In the genomic region with DNA sequence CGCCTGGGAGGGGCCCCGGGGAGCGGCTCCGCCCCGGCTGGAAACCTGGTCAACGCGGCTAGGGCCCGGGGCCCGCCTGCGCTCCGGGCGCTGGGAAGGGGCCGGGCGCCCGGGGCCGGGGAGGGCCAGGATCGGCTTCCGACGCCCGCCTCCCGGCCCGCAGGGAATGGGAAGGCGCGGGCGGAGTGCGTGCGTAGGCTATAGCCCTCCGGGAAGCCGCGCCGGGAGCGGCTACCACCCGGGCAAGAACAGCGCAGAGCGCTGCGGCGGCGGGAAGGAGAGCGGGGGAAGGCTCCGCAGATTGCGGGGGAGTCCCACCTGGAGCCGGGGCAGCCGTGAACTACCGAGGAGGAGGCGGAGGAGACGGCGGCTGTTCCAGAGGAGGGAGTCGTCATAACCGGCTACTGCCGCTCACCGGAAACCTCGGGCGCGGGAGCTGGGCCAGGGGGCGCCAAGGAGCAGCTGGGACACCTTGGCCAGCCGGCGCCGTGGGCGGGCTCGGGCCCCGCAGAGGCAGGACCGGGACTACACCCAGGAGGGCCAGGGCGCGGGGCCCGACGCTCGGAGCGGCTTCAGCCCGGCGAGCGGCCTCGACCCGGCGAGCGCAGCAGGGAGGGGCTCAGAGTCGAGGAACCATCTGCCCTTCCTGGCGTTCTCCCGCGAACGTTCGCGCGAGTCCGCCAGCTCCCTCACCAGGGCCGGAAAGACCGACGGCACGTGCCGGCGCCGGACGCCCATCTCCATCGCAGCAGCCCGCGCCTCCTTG, we compare ENCODE assay signal across 8 cellular contexts. TPM values are rescaled to one million over a fixed set of nuclear protein-coding genes. Genes with fewer than 3 reads are reported as not detected.
DNase-seq lines count a peak whose midpoint lies in the region; ATAC-seq and FAIRE-seq lines count a peak whose summit lies in the region.

A gene (minus strand): TSS at position 429 of the 766 bp plus-strand sequence. CDS start 3,838 bp downstream, outside the sequence.

- in situ Hi-C loops in SK-MEL-5 (cut with HindIII; ENCODE audit: low pct_unique_long_range_greater_than_20kb, low sequenced_read_pairs) = no loop called here

- DNase-seq in ELF-1 (ENCODE audit: low read depth, low spot score) (peak; percentile 90), SK-MEL-5 (ENCODE audit: low read depth, low spot score) (peak; percentile 89), frontal cortex (ENCODE audit: low spot score in 2 of 2) (peak; percentile 83 to 88), occipital lobe (lab: John Stamatoyannopoulos, UW) (peak; percentile 59)
- DNase-seq in Jurkat, Clone E6-1 (ENCODE audit: low read depth, low spot score) = peak; percentile 24
- peak; percentile 83 for DNase-seq in activated naive CD4-positive, alpha-beta T cell treated with Interleukin-2 at 50 U/mL for 16 hours

- peak within 1 kb of the TSS; percentile 51 for H3K27ac ChIP-seq in temporal lobe (ENCODE audit: low read depth, low read length)

- FAIRE-seq in frontal cortex (lab: Jason Lieb, UNC) = no peak

- peak within 1 kb of the TSS; percentile 49 for H3K4me3 ChIP-seq in Jurkat, Clone E6-1 (ENCODE audit: low read length)

- peak; percentile 75 for ATAC-seq in GM21619 (IDR thresholded peaks at IDR 0.05; ENCODE audit: unreplicated experiment)

RNA-seq across cellular contexts. Expression of the gene that starts here (rescaled TPM):
- polyA plus RNA-seq in Jurkat, Clone E6-1 (2012; ENCODE audit: insufficient read depth, insufficient read length) = 1.4 TPM
- 44.5 and 45.0 TPM in 2 replicates for total RNA-seq in SK-MEL-5 (2014; rRNA removed; shearing (Covaris generic))
- polyA plus RNA-seq in SK-MEL-5 (2015; cell fraction: cytosol; rRNA removed) = 18.4 and 36.0 TPM in 2 replicates
- 53.9 and 70.7 TPM in 2 replicates for polyA plus RNA-seq in SK-MEL-5 (2015; cell fraction: nucleus; rRNA removed)
- total RNA-seq in frontal cortex (9.8 TPM), occipital lobe (8.6 TPM), temporal lobe (8.1 TPM)

Comparison
In these comparisons a context has a peak if more than half of its experiments do, and no peak if none do; other contexts are left out.
1. Peak in every context shown above with its lines: DNase-seq, ATAC-seq, H3K4me3 ChIP-seq and H3K27ac ChIP-seq.
2. DNase-seq: peak in every context shown above with its lines; median percentile 90 in ELF-1; 89 in SK-MEL-5; 86 in frontal cortex; 83 in activated naive CD4-positive, alpha-beta T cell treated with Interleukin-2 at 50 U/mL for 16 hours; 59 in occipital lobe; 24 in Jurkat, Clone E6-1.